In genomic region chr18:31684279-31685096, GRCh38 we compare ENCODE assay signal across 8 cellular contexts. TPM values are rescaled to one million over a fixed set of nuclear protein-coding genes. Genes with fewer than 3 reads are reported as not detected.
DNase-seq lines count a peak whose midpoint lies in the region; ATAC-seq and TF ChIP-seq lines count a peak whose summit lies in the region.

A gene with protein sequence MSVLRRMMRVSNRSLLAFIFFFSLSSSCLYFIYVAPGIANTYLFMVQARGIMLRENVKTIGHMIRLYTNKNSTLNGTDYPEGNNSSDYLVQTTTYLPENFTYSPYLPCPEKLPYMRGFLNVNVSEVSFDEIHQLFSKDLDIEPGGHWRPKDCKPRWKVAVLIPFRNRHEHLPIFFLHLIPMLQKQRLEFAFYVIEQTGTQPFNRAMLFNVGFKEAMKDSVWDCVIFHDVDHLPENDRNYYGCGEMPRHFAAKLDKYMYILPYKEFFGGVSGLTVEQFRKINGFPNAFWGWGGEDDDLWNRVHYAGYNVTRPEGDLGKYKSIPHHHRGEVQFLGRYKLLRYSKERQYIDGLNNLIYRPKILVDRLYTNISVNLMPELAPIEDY (minus strand): TSS chr18:31684581. CDS start chr18:31684426, 155 bp downstream.

- DNase-seq in G401 (ENCODE audit: low spot score) (peak; percentile 70), GM20000 (ENCODE audit: low spot score) (peak; percentile 85), kidney tubule cell (ENCODE audit: low spot score) (peak; percentile 51), medulla oblongata (ENCODE audit: extremely low spot score) (no peak)
- no peak for DNase-seq in central memory CD8-positive, alpha-beta T cell (ENCODE audit: low spot score in 2 of 2)
- DNase-seq in stimulated activated CD8-positive, alpha-beta memory T cell treated with anti-CD3 and anti-CD28 coated beads, Interleukin-4, amount 100 ng/mL, for 48 hours, result peak; percentile 32

- no peaks in the 10 kb centered on the region for H3K9me3 Mint-ChIP-seq in central memory CD8-positive, alpha-beta T cell

- H3K4me1 Mint-ChIP-seq in central memory CD8-positive, alpha-beta T cell, result peaks cover 9% of the 10 kb centered on the region

- H3K27ac Mint-ChIP-seq in central memory CD8-positive, alpha-beta T cell (ENCODE audit: low read depth), result peak within 1 kb of the TSS; percentile 86

- peak within 1 kb of the TSS; percentile 97 for H3K4me3 Mint-ChIP-seq in central memory CD8-positive, alpha-beta T cell

- TF ChIP-seq CTCF in GM20000 (IDR thresholded peaks at IDR 0.05; ENCODE audit: extremely low read depth, missing control alignments), result no peak

- ATAC-seq in HG03558 (IDR thresholded peaks at IDR 0.05; ENCODE audit: extremely low read depth, unreplicated experiment), result peak; percentile 20
- ATAC-seq in SK-N-SH treated with all-trans-retinoic acid at 6 μM for 48 hours, result peak; percentile 59
- ATAC-seq in central memory CD8-positive, alpha-beta T cell (replicated peaks; ENCODE audit: extremely low read depth, poor library complexity, severe bottlenecking), result peak; percentile 42

- peaks cover 4% of the 10 kb centered on the region for H3K36me3 Mint-ChIP-seq in central memory CD8-positive, alpha-beta T cell (ENCODE audit: insufficient read depth)

- in situ Hi-C loops in G401 (cut with HindIII; ENCODE audit: low sequenced_read_pairs), result no loop called here

- H3K27me3 Mint-ChIP-seq in central memory CD8-positive, alpha-beta T cell, result peaks cover 8% of the 10 kb centered on the region

TF ChIP-seq in SK-N-SH treated with all-trans-retinoic acid at 6 μM for 48 hours, 23 proteins besides CTCF, POLR2A, EP300 and RAD21:
- TF ChIP-seq ZC3H10 (CRISPR knock-in tag; IDR thresholded peaks at IDR 0.05) (no peak), GLIS3 (CRISPR knock-in tag; IDR thresholded peaks at IDR 0.05) (no peak), POU6F1 (CRISPR knock-in tag; IDR thresholded peaks at IDR 0.05; ENCODE audit: borderline replicate concordance, low read depth) (no peak), OSR1 (CRISPR knock-in tag; IDR thresholded peaks at IDR 0.05) (no peak), BACH2 (CRISPR knock-in tag; IDR thresholded peaks at IDR 0.05; ENCODE audit: borderline replicate concordance) (no peak), ZNF70 (CRISPR knock-in tag; IDR thresholded peaks at IDR 0.05) (no peak), ISL1 (CRISPR knock-in tag; IDR thresholded peaks at IDR 0.05) (no peak), ZFP3 (CRISPR knock-in tag; IDR thresholded peaks at IDR 0.05) (no peak), SNAI2 (CRISPR knock-in tag; IDR thresholded peaks at IDR 0.05) (no peak), ZNF8 (CRISPR knock-in tag; IDR thresholded peaks at IDR 0.05) (no peak), ZFP30 (CRISPR knock-in tag; IDR thresholded peaks at IDR 0.05) (no peak), RARB (CRISPR knock-in tag; IDR thresholded peaks at IDR 0.05) (no peak), PATZ1 (CRISPR knock-in tag; IDR thresholded peaks at IDR 0.05; ENCODE audit: borderline replicate concordance) (no peak), TCF4 (CRISPR knock-in tag; IDR thresholded peaks at IDR 0.05; ENCODE audit: borderline replicate concordance) (no peak), ZNF565 (CRISPR knock-in tag; conservative IDR thresholded peaks at IDR 0.05; ENCODE audit: low read depth) (no peak)
- TF ChIP-seq, protein P1, sequence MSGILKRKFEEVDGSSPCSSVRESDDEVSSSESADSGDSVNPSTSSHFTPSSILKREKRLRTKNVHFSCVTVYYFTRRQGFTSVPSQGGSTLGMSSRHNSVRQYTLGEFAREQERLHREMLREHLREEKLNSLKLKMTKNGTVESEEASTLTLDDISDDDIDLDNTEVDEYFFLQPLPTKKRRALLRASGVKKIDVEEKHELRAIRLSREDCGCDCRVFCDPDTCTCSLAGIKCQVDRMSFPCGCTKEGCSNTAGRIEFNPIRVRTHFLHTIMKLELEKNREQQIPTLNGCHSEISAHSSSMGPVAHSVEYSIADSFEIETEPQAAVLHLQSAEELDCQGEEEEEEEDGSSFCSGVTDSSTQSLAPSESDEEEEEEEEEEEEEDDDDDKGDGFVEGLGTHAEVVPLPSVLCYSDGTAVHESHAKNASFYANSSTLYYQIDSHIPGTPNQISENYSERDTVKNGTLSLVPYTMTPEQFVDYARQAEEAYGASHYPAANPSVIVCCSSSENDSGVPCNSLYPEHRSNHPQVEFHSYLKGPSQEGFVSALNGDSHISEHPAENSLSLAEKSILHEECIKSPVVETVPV (CRISPR knock-in tag; IDR thresholded peaks at IDR 0.05), result no peak
- TF ChIP-seq, protein P2, sequence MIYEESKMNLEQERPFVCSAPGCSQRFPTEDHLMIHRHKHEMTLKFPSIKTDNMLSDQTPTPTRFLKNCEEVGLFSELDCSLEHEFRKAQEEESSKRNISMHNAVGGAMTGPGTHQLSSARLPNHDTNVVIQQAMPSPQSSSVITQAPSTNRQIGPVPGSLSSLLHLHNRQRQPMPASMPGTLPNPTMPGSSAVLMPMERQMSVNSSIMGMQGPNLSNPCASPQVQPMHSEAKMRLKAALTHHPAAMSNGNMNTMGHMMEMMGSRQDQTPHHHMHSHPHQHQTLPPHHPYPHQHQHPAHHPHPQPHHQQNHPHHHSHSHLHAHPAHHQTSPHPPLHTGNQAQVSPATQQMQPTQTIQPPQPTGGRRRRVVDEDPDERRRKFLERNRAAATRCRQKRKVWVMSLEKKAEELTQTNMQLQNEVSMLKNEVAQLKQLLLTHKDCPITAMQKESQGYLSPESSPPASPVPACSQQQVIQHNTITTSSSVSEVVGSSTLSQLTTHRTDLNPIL (CRISPR knock-in tag; IDR thresholded peaks at IDR 0.05; ENCODE audit: low read depth), result no peak
- TF ChIP-seq, protein P3, sequence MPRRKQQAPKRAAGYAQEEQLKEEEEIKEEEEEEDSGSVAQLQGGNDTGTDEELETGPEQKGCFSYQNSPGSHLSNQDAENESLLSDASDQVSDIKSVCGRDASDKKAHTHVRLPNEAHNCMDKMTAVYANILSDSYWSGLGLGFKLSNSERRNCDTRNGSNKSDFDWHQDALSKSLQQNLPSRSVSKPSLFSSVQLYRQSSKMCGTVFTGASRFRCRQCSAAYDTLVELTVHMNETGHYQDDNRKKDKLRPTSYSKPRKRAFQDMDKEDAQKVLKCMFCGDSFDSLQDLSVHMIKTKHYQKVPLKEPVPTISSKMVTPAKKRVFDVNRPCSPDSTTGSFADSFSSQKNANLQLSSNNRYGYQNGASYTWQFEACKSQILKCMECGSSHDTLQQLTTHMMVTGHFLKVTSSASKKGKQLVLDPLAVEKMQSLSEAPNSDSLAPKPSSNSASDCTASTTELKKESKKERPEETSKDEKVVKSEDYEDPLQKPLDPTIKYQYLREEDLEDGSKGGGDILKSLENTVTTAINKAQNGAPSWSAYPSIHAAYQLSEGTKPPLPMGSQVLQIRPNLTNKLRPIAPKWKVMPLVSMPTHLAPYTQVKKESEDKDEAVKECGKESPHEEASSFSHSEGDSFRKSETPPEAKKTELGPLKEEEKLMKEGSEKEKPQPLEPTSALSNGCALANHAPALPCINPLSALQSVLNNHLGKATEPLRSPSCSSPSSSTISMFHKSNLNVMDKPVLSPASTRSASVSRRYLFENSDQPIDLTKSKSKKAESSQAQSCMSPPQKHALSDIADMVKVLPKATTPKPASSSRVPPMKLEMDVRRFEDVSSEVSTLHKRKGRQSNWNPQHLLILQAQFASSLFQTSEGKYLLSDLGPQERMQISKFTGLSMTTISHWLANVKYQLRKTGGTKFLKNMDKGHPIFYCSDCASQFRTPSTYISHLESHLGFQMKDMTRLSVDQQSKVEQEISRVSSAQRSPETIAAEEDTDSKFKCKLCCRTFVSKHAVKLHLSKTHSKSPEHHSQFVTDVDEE (CRISPR knock-in tag; IDR thresholded peaks at IDR 0.05), result no peak

RNA-seq across cellular contexts. Expression of the gene that starts here (rescaled TPM):
- total RNA-seq in G401 (2014; rRNA removed; shearing (Covaris generic)), result 0.75 TPM in 1 of 2 replicates, not detected in the other

Comparison
In these comparisons a context has a peak if more than half of its experiments do, and no peak if none do; other contexts are left out.
1. Peak in DNase-seq in G401; RNA of the gene not detected or under 1 TPM.
2. DNase-seq: peak in GM20000 (single experiment), kidney tubule cell (single experiment) and stimulated activated CD8-positive, alpha-beta memory T cell treated with anti-CD3 and anti-CD28 coated beads, Interleukin-4, amount 100 ng/mL, for 48 hours (single experiment); none in central memory CD8-positive, alpha-beta T cell (0 of 2) and medulla oblongata (single experiment).
3. Peak in every context shown above with its lines, with median percentiles within 50 percentile points of each other: ATAC-seq.